In the genomic region with DNA sequence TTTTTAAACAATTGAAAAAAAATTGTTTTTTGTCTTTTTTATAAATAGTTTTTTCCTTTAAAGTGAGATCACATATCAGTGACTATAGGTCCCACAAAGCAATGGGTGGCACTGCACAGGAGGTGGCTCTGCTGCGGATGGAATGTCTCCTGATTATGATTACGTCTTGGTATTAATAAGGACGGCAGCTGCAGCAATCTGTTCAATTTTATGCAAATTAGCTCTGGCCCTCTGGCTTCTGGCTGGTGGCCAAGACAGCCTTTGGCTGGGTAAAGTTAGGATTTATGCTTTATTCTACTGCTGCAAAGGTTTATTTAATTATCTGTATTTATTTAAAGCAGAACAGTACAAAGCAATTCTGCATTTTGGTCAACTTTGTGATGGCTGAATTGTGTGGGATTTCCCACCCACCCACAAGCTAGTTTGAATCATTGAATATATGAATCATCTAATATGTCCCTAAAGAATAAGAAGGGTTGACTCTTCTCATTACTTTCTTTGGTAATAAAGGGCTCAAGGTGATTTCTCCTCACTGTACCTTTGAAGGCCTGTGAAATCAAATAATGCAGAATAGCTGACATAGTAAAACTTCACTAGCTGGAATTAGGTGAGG, we compare ENCODE assay signal across 16 cellular contexts.
DNase-seq lines count a peak whose midpoint lies in the region; ATAC-seq, FAIRE-seq and TF ChIP-seq lines count a peak whose summit lies in the region.
"Had no signal": no experiment of that assay in that cellular context is flagged by ENCODE, and none has a peak within 500 bp of the region (broad histone marks: within the 10 kb centered on the region; RNA-seq: fewer than 3 reads in every experiment).

No MANE protein-coding gene starts in this region.

- DNase-seq in BE2C (peak; percentile 66), NCI-H1048 (lab: John Stamatoyannopoulos, UW) (peak; percentile 6), astrocyte of the hippocampus (ENCODE audit: low read depth, low spot score) (peak; percentile 50), myocyte (ENCODE audit: low read depth) (peak; percentile 57), small intestine (no peak), AML-193 (lab: John Stamatoyannopoulos, UW) (no peak)
- DNase-seq in activated naive CD4-positive, alpha-beta T cell treated with anti-CD3 and anti-CD28 coated beads, Interleukin-2, amount 50 U/mL, for 16 hours = no peak
- DNase-seq: activated CD4-positive, alpha-beta T cell treated with anti-CD3 and anti-CD28 coated beads, Interleukin-2, amount 10 ng/mL, durations not matched to agents 7 days and 5 days; activated T-cell treated with anti-CD3 and anti-CD28 coated beads, Interleukin-2, amount 50 U/mL, for 72 hours; cortex of kidney; DMS79; mesenchymal stem cell; stimulated activated CD4-positive, alpha-beta T cell treated with anti-CD3 and anti-CD28 coated beads, Interleukin-15, amount 100 ng/mL, for 24 hours; T-helper 9 cell had no signal

- no peak for FAIRE-seq in small intestine (lab: Jason Lieb, UNC)

- TF ChIP-seq CTCF in BE2C (IDR thresholded peaks at IDR 0.05; ENCODE audit: low read depth, low read length) = no peak

- ATAC-seq in HG02852 (IDR thresholded peaks at IDR 0.05; ENCODE audit: unreplicated experiment) = no peak
- ATAC-seq: activated T-cell treated with anti-CD3 and anti-CD28 coated beads, Interleukin-2, amount 50 U/mL, for 72 hours had no signal

- H3K9me3 ChIP-seq in BE2C (no peaks in the 10 kb centered on the region), small intestine (ENCODE audit: control insufficient read depth, low read depth) (no peaks in the 10 kb centered on the region)
- H3K9me3 ChIP-seq: thoracic aorta had no signal

- H3K36me3 ChIP-seq in BE2C (no peaks in the 10 kb centered on the region), small intestine (ENCODE audit: control insufficient read depth in 2 of 2, insufficient read depth in 2 of 2, low read length in 2 of 2) (no peaks in the 10 kb centered on the region)
- H3K36me3 ChIP-seq: thoracic aorta had no signal

- H3K4me1 ChIP-seq in BE2C (peaks cover 11% of the 10 kb centered on the region), small intestine (ENCODE audit: control insufficient read depth in 2 of 2, insufficient read depth in 1 of 2, low read depth in 1 of 2, low read length in 1 of 2) (no peaks in the 10 kb centered on the region)

- no peak overlapping the region for H3K27ac ChIP-seq in small intestine (ENCODE audit: low read depth in 1 of 2, low read length in 1 of 2)
- H3K27ac ChIP-seq: thoracic aorta had no signal

- H3K4me3 ChIP-seq in BE2C (ENCODE audit: low read depth, low read length) = no peak overlapping the region
- no peak overlapping the region for H3K4me3 ChIP-seq in small intestine (ENCODE audit: low read depth in 1 of 2, low read length in 2 of 2)
- H3K4me3 ChIP-seq: thoracic aorta had no signal

- WGBS in small intestine, 3 donors = 52 to 64% (median 59%) methylated on average over 3 of the region's 3 CpGs

- H3K27me3 ChIP-seq in BE2C = no peaks in the 10 kb centered on the region
- no peaks in the 10 kb centered on the region for H3K27me3 ChIP-seq in small intestine (ENCODE audit: control insufficient read depth in 2 of 2, insufficient read depth in 2 of 2, low read length in 2 of 2)

Comparison
In these comparisons a context has a peak if more than half of its experiments do, and no peak if none do; other contexts are left out.
1. DNase-seq: peak in BE2C (single experiment), NCI-H1048 (single experiment), astrocyte of the hippocampus (single experiment) and myocyte (single experiment); none in small intestine (single experiment), AML-193 (0 of 2) and activated naive CD4-positive, alpha-beta T cell treated with anti-CD3 and anti-CD28 coated beads, Interleukin-2, amount 50 U/mL, for 16 hours (single experiment).